Comparison of ENCODE assay signal across 25 cellular contexts in genomic region chr11:109150603-109151002, GRCh38.
A peak's percentile ranks its signal among the peaks of the same experiment; 100 is the strongest.
DNase-seq lines count a peak whose midpoint lies in the region; TF ChIP-seq lines count a peak whose summit lies in the region.
"Had no signal": no experiment of that assay in that cellular context is flagged by ENCODE, and none has a peak within 500 bp of the region (broad histone marks: within the 10 kb centered on the region; RNA-seq: fewer than 3 reads in every experiment).

No MANE protein-coding gene starts in this region.

- no CpG with 5 or more reads among the region's 2 CpGs for WGBS in neuronal stem cell (ENCODE audit: extremely low coverage in 2 of 2, insufficient read length in 2 of 2, insufficient replicate concordance in 1 of 2), 2 donors
- WGBS in lower leg skin, 2 donors = 74 to 75% methylated on average over 2 of the region's 2 CpGs

- no peak overlapping the region for H3K23ac ChIP-seq in neuronal stem cell (ENCODE audit: low read depth, low read length, poor library complexity)

- H3K79me1 ChIP-seq in neuronal stem cell (ENCODE audit: low read depth, low read length) = no peaks in the 10 kb centered on the region

- no peak overlapping the region for H2AK5ac ChIP-seq in neuronal stem cell (ENCODE audit: low read depth, low read length)

- peaks cover 3% of the 10 kb centered on the region in 2 donors for H3K4me1 ChIP-seq in neuronal stem cell (ENCODE audit: control insufficient read depth in 2 of 2, insufficient read depth in 1 of 2, low read depth in 1 of 2, low read length in 2 of 2)

- no peak overlapping the region for H3K4me3 ChIP-seq in neuronal stem cell (ENCODE audit: low read length in 2 of 2)
- H3K4me3 ChIP-seq in lower leg skin (ENCODE audit: low read depth, poor library complexity, severe bottlenecking) = no peak overlapping the region
- no peak overlapping the region for H3K4me3 ChIP-seq in coronary artery
- H3K4me3 ChIP-seq: SK-N-MC had no signal

- no peak overlapping the region for H4K8ac ChIP-seq in neuronal stem cell (ENCODE audit: low read depth, low read length)

- H3K27ac ChIP-seq in neuronal stem cell (replicated peaks; ENCODE audit: low read length) (peak overlapping the region; percentile 65), coronary artery (no peak overlapping the region)
- H3K27ac ChIP-seq: 22Rv1, C4-2B, RWPE1, SK-N-MC had no signal

- no peak overlapping the region for H2BK5ac ChIP-seq in neuronal stem cell (ENCODE audit: low read length)

- H2BK15ac ChIP-seq in neuronal stem cell (ENCODE audit: low read length) = no peak overlapping the region

- no peak overlapping the region for H3K4ac ChIP-seq in neuronal stem cell (ENCODE audit: low read length)

- no peak for TF ChIP-seq POLR2A in lower leg skin (IDR thresholded peaks at IDR 0.05)

- H4K91ac ChIP-seq in neuronal stem cell (ENCODE audit: low read depth, low read length, poor library complexity) = no peak overlapping the region

- H3K9ac ChIP-seq in neuronal stem cell (ENCODE audit: low read depth, low read length, poor library complexity) = no peak overlapping the region

- no peaks in the 10 kb centered on the region for H3K36me3 ChIP-seq in neuronal stem cell (replicated peaks in 1 of 2; ENCODE audit: control insufficient read depth in 2 of 2, insufficient read depth in 2 of 2, low read length in 2 of 2)

- H3K18ac ChIP-seq in neuronal stem cell (ENCODE audit: low read length) = no peak overlapping the region

- H3K9me3 ChIP-seq in neuronal stem cell (replicated peaks in 1 of 2; ENCODE audit: control insufficient read depth in 2 of 2, insufficient read depth in 1 of 2, low read depth in 1 of 2, low read length in 2 of 2) = no peaks in the 10 kb centered on the region

- H3K27me3 ChIP-seq in neuronal stem cell (ENCODE audit: control insufficient read depth in 3 of 3, insufficient read depth in 3 of 3, low read depth in 1 of 3, low read length in 3 of 3) = no peaks in the 10 kb centered on the region

- intact Hi-C loops in lower leg skin (cut with DNase I; ENCODE audit: low total_unique reads) = no loop called here

- no peak overlapping the region for H2BK120ac ChIP-seq in neuronal stem cell (ENCODE audit: low read depth, low read length)

- TF ChIP-seq CTCF in lower leg skin (IDR thresholded peaks at IDR 0.05) = no peak
- TF ChIP-seq CTCF in coronary artery (IDR thresholded peaks at IDR 0.05) = no peak

- DNase-seq in NCI-H1417 (lab: John Stamatoyannopoulos, UW) (peak in 2 of 3 experiments; percentile 28 to 48), NCI-H1417 treated with DMSO at 0.1 percent for 48 hours (lab: John Stamatoyannopoulos, UW) (no peak), SK-N-DZ (ENCODE audit: low spot score) (peak; percentile 26), islet precursor cell (peak; percentile 61), neuronal stem cell (ENCODE audit: low spot score) (peak; percentile 12), lower leg skin (ENCODE audit: low spot score in 2 of 2) (no peak), dedifferentiated amniotic fluid mesenchymal stem cell (ENCODE audit: extremely low spot score) (no peak), coronary artery (ENCODE audit: low spot score) (no peak)
- DNase-seq: CD8-positive, alpha-beta T cell; DMS 273 treated with DMSO at 0.1 percent for 48 hours; DMS79; EL; GF-D8; Karpas-422; NCI-H1092; NCI-H1436 treated with DMSO at 0.1 percent for 48 hours; NCI-H1930; NCI-H2171; NCI-H226; NCI-H524; SHP77 treated with DMSO at 0.1 percent for 48 hours had no signal

- H3K4me2 ChIP-seq in neuronal stem cell (ENCODE audit: insufficient read depth, low read length, poor library complexity, severe bottlenecking) = no peak overlapping the region

- H2BK12ac ChIP-seq in neuronal stem cell (ENCODE audit: low read length) = no peak overlapping the region

- H3K14ac ChIP-seq in neuronal stem cell (ENCODE audit: low read length) = no peak overlapping the region

- H2AFZ ChIP-seq in neuronal stem cell (ENCODE audit: low read length) = no peak overlapping the region

Comparison
In these comparisons a context has a peak if more than half of its experiments do, and no peak if none do; other contexts are left out.
1. DNase-seq: peak in NCI-H1417 (2 of 3), SK-N-DZ (single experiment), islet precursor cell (single experiment) and neuronal stem cell (single experiment); none in NCI-H1417 treated with DMSO at 0.1 percent for 48 hours (single experiment), lower leg skin (0 of 2), dedifferentiated amniotic fluid mesenchymal stem cell (single experiment) and coronary artery (single experiment).